ENCODE assay signal across 17 cellular contexts in the genomic region with DNA sequence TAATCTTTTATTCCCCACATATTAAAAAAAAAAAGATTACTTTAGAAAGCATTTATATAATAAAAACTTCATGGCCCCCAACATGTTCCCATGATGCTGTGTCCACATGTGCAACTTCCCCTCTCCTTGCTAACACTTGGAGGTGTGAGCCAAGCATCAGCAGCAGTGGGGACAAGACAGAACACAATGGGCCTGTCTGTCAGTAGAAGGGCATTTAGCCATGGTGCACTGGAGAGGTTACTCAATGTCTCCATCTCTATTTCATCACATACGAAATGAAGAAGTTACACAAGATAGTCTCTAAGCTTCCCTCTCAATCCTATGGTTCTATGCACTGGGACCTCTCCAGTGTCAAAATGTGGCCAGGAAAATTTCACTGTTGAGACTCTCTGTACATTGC. TPM values are rescaled to one million over a fixed set of nuclear protein-coding genes. Genes with fewer than 3 reads are reported as not detected.
A peak's percentile ranks its signal among the peaks of the same experiment; 100 is the strongest.
DNase-seq lines count a peak whose midpoint lies in the region; ATAC-seq and TF ChIP-seq lines count a peak whose summit lies in the region.
"Had no signal": no experiment of that assay in that cellular context is flagged by ENCODE, and none has a peak within 500 bp of the region (broad histone marks: within the 10 kb centered on the region; RNA-seq: fewer than 3 reads in every experiment).

No MANE protein-coding gene starts in this region.

- WGBS in right cardiac atrium = 45% methylated on average over 1 of the region's 1 CpG
- WGBS in tibial nerve, 2 donors = 52 to 57% methylated on average over 1 of the region's 1 CpG

- intact Hi-C loops in right cardiac atrium (cut with DNase I) = no loop called here

- DNase-seq in MV-4-11 (lab: John Stamatoyannopoulos, UW) = peak; percentile 98
- DNase-seq in amniotic epithelial cell (ENCODE audit: low read depth) = peak; percentile 66
- DNase-seq in right cardiac atrium = peak in 2 of 3 donors; percentile 48 to 65
- peak; percentile 40 to 76 for DNase-seq in tibial nerve (ENCODE audit: low spot score in 2 of 2)
- no peak for DNase-seq in GM19238 (ENCODE audit: insufficient read length, low spot score)
- no peak for DNase-seq in SHP77 treated with DMSO at 0.1 percent for 48 hours (lab: John Stamatoyannopoulos, UW)
- no peak for DNase-seq in T-helper 9 cell
- DNase-seq: activated naive CD4-positive, alpha-beta T cell treated with anti-CD3 and anti-CD28 coated beads for 36 hours; C1 segment of cervical spinal cord; DMS79; MG63; NCI-H524 treated with DMSO at 0.1 percent for 48 hours; RPMI8226 had no signal

- no peak for TF ChIP-seq CTCF in tibial nerve (IDR thresholded peaks at IDR 0.05)

- peak in 1 of 2 donors; percentile 84 for TF ChIP-seq EP300 in tibial nerve (IDR thresholded peaks at IDR 0.05)

- no peak for TF ChIP-seq POLR2A in tibial nerve (IDR thresholded peaks at IDR 0.05)

- H3K4me1 ChIP-seq in right cardiac atrium (ENCODE audit: control insufficient read depth, insufficient read depth, low read length) = no peaks in the 10 kb centered on the region
- H3K4me1 ChIP-seq in tibial nerve = peaks cover 0 to 31% (median 2%) of the 10 kb centered on the region in 4 donors

- no peaks in the 10 kb centered on the region for H3K27me3 ChIP-seq in right cardiac atrium (ENCODE audit: control insufficient read depth, insufficient read depth)
- H3K27me3 ChIP-seq in tibial nerve = no peaks in the 10 kb centered on the region
- H3K27me3 ChIP-seq: MG63, suprapubic skin had no signal

- no peak overlapping the region for H3K27ac ChIP-seq in right cardiac atrium (ENCODE audit: low read length)
- H3K27ac ChIP-seq in tibial nerve = peak overlapping the region in 2 of 4 donors; percentile 81 to 82

- no peak overlapping the region for H3K4me3 ChIP-seq in right cardiac atrium (ENCODE audit: low read length)
- H3K4me3 ChIP-seq in tibial nerve = peak overlapping the region in 1 of 4 donors; percentile 49

- peak; percentile 88 to 89 for ATAC-seq in right cardiac atrium
- ATAC-seq: natural killer cell treated with Interleukin-12 subunit alpha and Interleukin-12 subunit beta and Interleukin-15 and Interleukin-18, amount 100 ng/mL, for 72 hours had no signal

- no peaks in the 10 kb centered on the region for H3K36me3 ChIP-seq in tibial nerve
- H3K36me3 ChIP-seq: MG63, suprapubic skin had no signal

- H3K9me3 ChIP-seq in right cardiac atrium (ENCODE audit: control insufficient read depth, low read length) (no peaks in the 10 kb centered on the region), tibial nerve (no peaks in the 10 kb centered on the region)
- H3K9me3 ChIP-seq: MG63, suprapubic skin had no signal

RNA-seq across cellular contexts. Expression of gene VIT, which starts 2.5 kb away (rescaled TPM):
- total RNA-seq in right cardiac atrium (10 to 100 TPM; 10.2 to 25.0 (median 16.2) TPM), tibial nerve (100 to 1,000 TPM in 3 of 4 donors, 10 to 100 TPM in 1; 55.2 to 201 (median 125) TPM)
- 11.7 TPM for polyA plus RNA-seq in right cardiac atrium
- total RNA-seq: activated naive CD4-positive, alpha-beta T cell treated with anti-CD3 and anti-CD28 coated beads for 36 hours; H1; HT-29; natural killer cell treated with Interleukin-12 subunit alpha and Interleukin-12 subunit beta and Interleukin-15 and Interleukin-18, amount 100 ng/mL, for 72 hours had no signal

Comparison
In these comparisons a context has a peak if more than half of its experiments do, and no peak if none do; other contexts are left out.
1. DNase-seq: peak in MV-4-11 (single experiment), amniotic epithelial cell (single experiment), right cardiac atrium (2 of 3) and tibial nerve (2 of 2); none in GM19238 (single experiment), SHP77 treated with DMSO at 0.1 percent for 48 hours (single experiment) and T-helper 9 cell (single experiment).